14 cellular contexts compared by ENCODE assay signal in the genomic region with DNA sequence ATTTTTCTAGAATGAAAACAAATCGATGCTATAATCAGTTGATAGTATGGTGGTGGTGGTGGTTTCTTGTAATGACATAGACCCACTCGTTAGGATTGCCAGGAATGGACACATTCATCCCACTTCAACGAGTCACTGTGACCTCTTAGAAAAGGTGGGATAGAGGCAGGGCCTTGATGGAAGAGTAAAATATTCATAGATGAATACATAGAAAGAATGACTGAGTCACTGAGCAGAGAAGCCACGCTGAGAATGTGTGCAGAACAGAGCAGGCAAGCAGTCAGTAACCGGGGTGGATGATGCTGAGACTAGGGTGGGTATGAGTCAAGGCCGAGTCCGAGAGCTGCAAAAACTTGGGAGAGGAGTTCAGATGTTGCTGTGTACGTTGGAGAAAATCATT.
DNase-seq lines count a peak whose midpoint lies in the region; ATAC-seq and TF ChIP-seq lines count a peak whose summit lies in the region.
"Had no signal": no experiment of that assay in that cellular context is flagged by ENCODE, and none has a peak within 500 bp of the region (broad histone marks: within the 10 kb centered on the region; RNA-seq: fewer than 3 reads in every experiment).

No MANE protein-coding gene starts in this region.

- CTCF ChIA-PET in Calu3 (lab: Charles Lee) (no interaction called here), WTC11 (lab: Charles Lee) (no interaction called here)

- intact Hi-C loops in Calu3 (cut with micrococcal nuclease; ENCODE audit: unreplicated experiment) (no loop called here), left ventricle myocardium inferior (cut with micrococcal nuclease) (no loop called here)

- H3K4me1 ChIP-seq in ACC112 (ENCODE audit: control insufficient read depth, insufficient read depth, low read length, unreplicated experiment) (peaks cover 4% of the 10 kb centered on the region), left ventricle myocardium inferior (peaks cover 25% of the 10 kb centered on the region)

- POLR2A ChIA-PET in WTC11 (lab: Charles Lee): no interaction called here

- H3K27me3 ChIP-seq in ACC112 (ENCODE audit: insufficient read depth, low read length) (no peaks in the 10 kb centered on the region), left ventricle myocardium inferior (ENCODE audit: low read depth) (no peaks in the 10 kb centered on the region)
- H3K27me3 ChIP-seq: BLaER1 treated with 17β-estradiol and CSF1 and Interleukin-3, amounts not matched to agents 10 nM and 100 nM had no signal

- H3K27ac Mint-ChIP-seq in Calu3 (ENCODE audit: unreplicated experiment) (peak overlapping the region; percentile 8), WTC11 (0 out of 2 replicates have a peak overlapping the region, but pooled peaks have one; percentile 38)

- H3K4me3 Mint-ChIP-seq in Calu3 (ENCODE audit: low read depth, unreplicated experiment): no peak overlapping the region
- H3K4me3 Mint-ChIP-seq in WTC11: no peak overlapping the region
- H3K4me3 Mint-ChIP-seq: T-cell had no signal

- in situ Hi-C loops in GM13976 (cut with MboI; ENCODE audit: low sequenced_read_pairs, unreplicated experiment): no loop called here

- no peaks in the 10 kb centered on the region for H3K79me2 ChIP-seq in ACC112 (ENCODE audit: control insufficient read depth, insufficient read depth, low read length, unreplicated experiment)

- no peak overlapping the region for H2AFZ ChIP-seq in ACC112 (ENCODE audit: low read length, unreplicated experiment)

- no peaks in the 10 kb centered on the region for H3K36me3 Mint-ChIP-seq in Calu3 (ENCODE audit: insufficient read depth, unreplicated experiment)
- H3K36me3 Mint-ChIP-seq in WTC11: peaks cover 16% of the 10 kb centered on the region

- H3K9me3 Mint-ChIP-seq in Calu3 (ENCODE audit: low read depth, unreplicated experiment) (peaks cover 8% of the 10 kb centered on the region), WTC11 (peaks cover 22% of the 10 kb centered on the region)

- ATAC-seq in WTC11: no peak
- ATAC-seq in HG02885 (IDR thresholded peaks at IDR 0.05; ENCODE audit: poor library complexity, unreplicated experiment): no peak
- no peak for ATAC-seq in HG03439 (IDR thresholded peaks at IDR 0.05; ENCODE audit: unreplicated experiment)
- ATAC-seq: T-cell had no signal

- H3K4me1 Mint-ChIP-seq in Calu3 (ENCODE audit: low read depth, unreplicated experiment): peaks cover 19% of the 10 kb centered on the region
- peaks cover 64% of the 10 kb centered on the region for H3K4me1 Mint-ChIP-seq in WTC11

- H3K27me3 Mint-ChIP-seq in Calu3 (ENCODE audit: unreplicated experiment) (no peaks in the 10 kb centered on the region), WTC11 (ENCODE audit: low read depth) (no peaks in the 10 kb centered on the region; the same call in 1 of the 2 replicates)
- H3K27me3 Mint-ChIP-seq: T-cell had no signal

- no peak for DNase-seq in Calu3
- DNase-seq in WTC11 (ENCODE audit: low spot score): no peak
- DNase-seq in foreskin fibroblast: peak; percentile 82 to 84
- DNase-seq in GM13976 (ENCODE audit: low spot score): no peak
- no peak for DNase-seq in left ventricle myocardium inferior
- DNase-seq: DND-41; NCI-H2081 treated with DMSO at 0.1 percent for 48 hours; stimulated activated CD4-positive, alpha-beta T cell treated with anti-CD3 and anti-CD28 coated beads, Interleukin-15, amount 100 ng/mL, for 24 hours; T-cell had no signal

- H3K36me3 ChIP-seq in ACC112 (ENCODE audit: insufficient read depth, low read length) (no peaks in the 10 kb centered on the region), left ventricle myocardium inferior (no peaks in the 10 kb centered on the region)

- H3K4me3 ChIP-seq in ACC112 (ENCODE audit: low read depth, low read length) (no peak overlapping the region), foreskin fibroblast (ENCODE audit: low read depth in 1 of 2, low read length in 2 of 2) (no peak overlapping the region), left ventricle myocardium inferior (no peak overlapping the region)
- H3K4me3 ChIP-seq: BLaER1 treated with 17β-estradiol and CSF1 and Interleukin-3, amounts not matched to agents 10 nM and 100 nM had no signal

- TF ChIP-seq CTCF in Calu3 (IDR thresholded peaks at IDR 0.05; ENCODE audit: unreplicated experiment): no peak
- no peak for TF ChIP-seq CTCF in WTC11 (IDR thresholded peaks at IDR 0.05)
- no peak for TF ChIP-seq CTCF in foreskin fibroblast (IDR thresholded peaks at IDR 0.05; ENCODE audit: low read depth, low read length)
- TF ChIP-seq CTCF in GM13976 (IDR thresholded peaks at IDR 0.05; ENCODE audit: borderline replicate concordance, control extremely low read depth, extremely low read depth, insufficient read depth, missing control alignments): no peak
- no peak for TF ChIP-seq CTCF in left ventricle myocardium inferior (IDR thresholded peaks at IDR 0.05; ENCODE audit: borderline replicate concordance)

- no TSS peak for BruUV-seq in Calu3 (replicated peaks; lab: Mats Ljungman, UMichigan)

- peak overlapping the region; percentile 6; the same call in 1 of the 2 replicates for H3K27ac ChIP-seq in ACC112 (ENCODE audit: low read depth, low read length)
- H3K27ac ChIP-seq in left ventricle myocardium inferior (replicated peaks): no peak overlapping the region
- H3K27ac ChIP-seq: BLaER1 treated with 17β-estradiol and CSF1 and Interleukin-3, amounts not matched to agents 10 nM and 100 nM; RWPE1 had no signal

- H3K9me3 ChIP-seq in left ventricle myocardium inferior (replicated peaks): peaks cover 13% of the 10 kb centered on the region

TF ChIP-seq in WTC11, 78 proteins besides CTCF, POLR2A, EP300 and RAD21 (continues in another document):
- no peak for TF ChIP-seq SMAD4 (CRISPR knock-in tag; IDR thresholded peaks at IDR 0.05)
- TF ChIP-seq ZNF317 (CRISPR knock-in tag; IDR thresholded peaks at IDR 0.05; ENCODE audit: borderline replicate concordance, low read depth): no peak
- TF ChIP-seq TP53 (CRISPR knock-in tag; IDR thresholded peaks at IDR 0.05): no peak
- TF ChIP-seq, protein P1, sequence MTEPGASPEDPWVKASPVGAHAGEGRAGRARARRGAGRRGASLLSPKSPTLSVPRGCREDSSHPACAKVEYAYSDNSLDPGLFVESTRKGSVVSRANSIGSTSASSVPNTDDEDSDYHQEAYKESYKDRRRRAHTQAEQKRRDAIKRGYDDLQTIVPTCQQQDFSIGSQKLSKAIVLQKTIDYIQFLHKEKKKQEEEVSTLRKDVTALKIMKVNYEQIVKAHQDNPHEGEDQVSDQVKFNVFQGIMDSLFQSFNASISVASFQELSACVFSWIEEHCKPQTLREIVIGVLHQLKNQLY (CRISPR knock-in tag; IDR thresholded peaks at IDR 0.05): no peak
- no peak for TF ChIP-seq TCF7 (CRISPR knock-in tag; IDR thresholded peaks at IDR 0.05; ENCODE audit: low read depth)
- TF ChIP-seq ATF6 (CRISPR knock-in tag; IDR thresholded peaks at IDR 0.05): no peak
- no peak for TF ChIP-seq RELA (CRISPR knock-in tag; IDR thresholded peaks at IDR 0.05; ENCODE audit: borderline replicate concordance)
- no peak for TF ChIP-seq KAT7 (CRISPR knock-in tag; IDR thresholded peaks at IDR 0.05; ENCODE audit: borderline replicate concordance)
- no peak for TF ChIP-seq NR3C1 (CRISPR knock-in tag; conservative IDR thresholded peaks at IDR 0.05; ENCODE audit: low read depth)
- TF ChIP-seq, protein P2, sequence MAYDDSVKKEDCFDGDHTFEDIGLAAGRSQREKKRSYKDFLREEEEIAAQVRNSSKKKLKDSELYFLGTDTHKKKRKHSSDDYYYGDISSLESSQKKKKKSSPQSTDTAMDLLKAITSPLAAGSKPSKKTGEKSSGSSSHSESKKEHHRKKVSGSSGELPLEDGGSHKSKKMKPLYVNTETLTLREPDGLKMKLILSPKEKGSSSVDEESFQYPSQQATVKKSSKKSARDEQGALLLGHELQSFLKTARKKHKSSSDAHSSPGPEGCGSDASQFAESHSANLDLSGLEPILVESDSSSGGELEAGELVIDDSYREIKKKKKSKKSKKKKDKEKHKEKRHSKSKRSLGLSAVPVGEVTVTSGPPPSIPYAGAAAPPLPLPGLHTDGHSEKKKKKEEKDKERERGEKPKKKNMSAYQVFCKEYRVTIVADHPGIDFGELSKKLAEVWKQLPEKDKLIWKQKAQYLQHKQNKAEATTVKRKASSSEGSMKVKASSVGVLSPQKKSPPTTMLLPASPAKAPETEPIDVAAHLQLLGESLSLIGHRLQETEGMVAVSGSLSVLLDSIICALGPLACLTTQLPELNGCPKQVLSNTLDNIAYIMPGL (CRISPR knock-in tag; IDR thresholded peaks at IDR 0.05): no peak
- no peak for TF ChIP-seq ZSCAN18 (CRISPR knock-in tag; IDR thresholded peaks at IDR 0.05)
- TF ChIP-seq SOX15 (CRISPR knock-in tag; IDR thresholded peaks at IDR 0.05): no peak
- no peak for TF ChIP-seq GRHL2 (CRISPR knock-in tag; IDR thresholded peaks at IDR 0.05; ENCODE audit: insufficient replicate concordance, severe bottlenecking)
- TF ChIP-seq RORB (CRISPR knock-in tag; IDR thresholded peaks at IDR 0.05): no peak

Comparison
In these comparisons a context has a peak if more than half of its experiments do, and no peak if none do; other contexts are left out.
1. DNase-seq: peak in foreskin fibroblast (2 of 2); none in Calu3 (single experiment), WTC11 (single experiment), GM13976 (single experiment) and left ventricle myocardium inferior (single experiment).